In the genomic region with DNA sequence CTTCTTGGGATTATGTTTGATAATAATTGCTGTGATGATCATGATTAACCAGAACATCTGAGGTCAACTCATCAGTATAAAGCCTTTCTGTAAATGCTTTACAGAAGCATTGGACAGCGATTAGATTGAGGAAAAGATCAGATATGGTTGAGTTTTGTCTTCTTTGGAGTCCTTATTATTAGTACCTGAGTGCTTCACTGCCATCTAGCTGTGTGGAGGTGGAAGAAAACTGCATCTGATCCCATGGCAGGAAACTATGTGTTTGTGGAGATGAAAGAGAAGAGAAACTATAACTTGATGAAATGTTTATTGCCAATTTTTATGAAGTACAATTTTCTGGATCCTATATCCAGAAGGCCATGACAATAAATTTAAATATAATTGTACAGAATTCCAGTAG, we compare ENCODE assay signal across 1 cellular context.
TF ChIP-seq lines count a peak whose summit lies in the region.

No MANE protein-coding gene starts in this region.

TF ChIP-seq in HepG2, 621 proteins besides CTCF, POLR2A, EP300 and RAD21:
- TF ChIP-seq CHCHD3 (CRISPR knock-in tag; IDR thresholded peaks at IDR 0.05) (no peak), YY1 (IDR thresholded peaks at IDR 0.05; ENCODE audit: insufficient read depth, insufficient replicate concordance, low read depth, low read length) (no peak), ZNF12 (CRISPR knock-in tag; IDR thresholded peaks at IDR 0.05) (no peak), KLF16 (CRISPR knock-in tag; IDR thresholded peaks at IDR 0.05) (no peak), FOXO1 (CRISPR knock-in tag; IDR thresholded peaks at IDR 0.05) (no peak), SRSF4 (IDR thresholded peaks at IDR 0.05; ENCODE audit: low read depth, low read length, poor library complexity, severe bottlenecking) (no peak), ZKSCAN8 (CRISPR knock-in tag; IDR thresholded peaks at IDR 0.05; ENCODE audit: borderline replicate concordance) (no peak), WIZ (CRISPR knock-in tag; IDR thresholded peaks at IDR 0.05) (no peak), ZNF232 (CRISPR knock-in tag; IDR thresholded peaks at IDR 0.05; ENCODE audit: borderline replicate concordance) (no peak), ZNF772 (CRISPR knock-in tag; IDR thresholded peaks at IDR 0.05) (no peak), ARNT2 (CRISPR knock-in tag; IDR thresholded peaks at IDR 0.05; ENCODE audit: low read depth) (no peak), PHB2 (IDR thresholded peaks at IDR 0.05; ENCODE audit: partially characterized antibody) (no peak), RFXAP (CRISPR knock-in tag; IDR thresholded peaks at IDR 0.05; ENCODE audit: borderline replicate concordance) (no peak)
- TF ChIP-seq, protein P1, sequence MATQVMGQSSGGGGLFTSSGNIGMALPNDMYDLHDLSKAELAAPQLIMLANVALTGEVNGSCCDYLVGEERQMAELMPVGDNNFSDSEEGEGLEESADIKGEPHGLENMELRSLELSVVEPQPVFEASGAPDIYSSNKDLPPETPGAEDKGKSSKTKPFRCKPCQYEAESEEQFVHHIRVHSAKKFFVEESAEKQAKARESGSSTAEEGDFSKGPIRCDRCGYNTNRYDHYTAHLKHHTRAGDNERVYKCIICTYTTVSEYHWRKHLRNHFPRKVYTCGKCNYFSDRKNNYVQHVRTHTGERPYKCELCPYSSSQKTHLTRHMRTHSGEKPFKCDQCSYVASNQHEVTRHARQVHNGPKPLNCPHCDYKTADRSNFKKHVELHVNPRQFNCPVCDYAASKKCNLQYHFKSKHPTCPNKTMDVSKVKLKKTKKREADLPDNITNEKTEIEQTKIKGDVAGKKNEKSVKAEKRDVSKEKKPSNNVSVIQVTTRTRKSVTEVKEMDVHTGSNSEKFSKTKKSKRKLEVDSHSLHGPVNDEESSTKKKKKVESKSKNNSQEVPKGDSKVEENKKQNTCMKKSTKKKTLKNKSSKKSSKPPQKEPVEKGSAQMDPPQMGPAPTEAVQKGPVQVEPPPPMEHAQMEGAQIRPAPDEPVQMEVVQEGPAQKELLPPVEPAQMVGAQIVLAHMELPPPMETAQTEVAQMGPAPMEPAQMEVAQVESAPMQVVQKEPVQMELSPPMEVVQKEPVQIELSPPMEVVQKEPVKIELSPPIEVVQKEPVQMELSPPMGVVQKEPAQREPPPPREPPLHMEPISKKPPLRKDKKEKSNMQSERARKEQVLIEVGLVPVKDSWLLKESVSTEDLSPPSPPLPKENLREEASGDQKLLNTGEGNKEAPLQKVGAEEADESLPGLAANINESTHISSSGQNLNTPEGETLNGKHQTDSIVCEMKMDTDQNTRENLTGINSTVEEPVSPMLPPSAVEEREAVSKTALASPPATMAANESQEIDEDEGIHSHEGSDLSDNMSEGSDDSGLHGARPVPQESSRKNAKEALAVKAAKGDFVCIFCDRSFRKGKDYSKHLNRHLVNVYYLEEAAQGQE (IDR thresholded peaks at IDR 0.05; ENCODE audit: borderline replicate concordance in 1 of 2, low read depth in 1 of 2, low read length in 2 of 2) = no peak
- TF ChIP-seq, protein P2, sequence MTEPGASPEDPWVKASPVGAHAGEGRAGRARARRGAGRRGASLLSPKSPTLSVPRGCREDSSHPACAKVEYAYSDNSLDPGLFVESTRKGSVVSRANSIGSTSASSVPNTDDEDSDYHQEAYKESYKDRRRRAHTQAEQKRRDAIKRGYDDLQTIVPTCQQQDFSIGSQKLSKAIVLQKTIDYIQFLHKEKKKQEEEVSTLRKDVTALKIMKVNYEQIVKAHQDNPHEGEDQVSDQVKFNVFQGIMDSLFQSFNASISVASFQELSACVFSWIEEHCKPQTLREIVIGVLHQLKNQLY (CRISPR knock-in tag; IDR thresholded peaks at IDR 0.05) = no peak
- TF ChIP-seq, protein P3, sequence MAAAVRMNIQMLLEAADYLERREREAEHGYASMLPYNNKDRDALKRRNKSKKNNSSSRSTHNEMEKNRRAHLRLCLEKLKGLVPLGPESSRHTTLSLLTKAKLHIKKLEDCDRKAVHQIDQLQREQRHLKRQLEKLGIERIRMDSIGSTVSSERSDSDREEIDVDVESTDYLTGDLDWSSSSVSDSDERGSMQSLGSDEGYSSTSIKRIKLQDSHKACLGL (CRISPR knock-in tag; IDR thresholded peaks at IDR 0.05) = no peak
- TF ChIP-seq, protein P4, sequence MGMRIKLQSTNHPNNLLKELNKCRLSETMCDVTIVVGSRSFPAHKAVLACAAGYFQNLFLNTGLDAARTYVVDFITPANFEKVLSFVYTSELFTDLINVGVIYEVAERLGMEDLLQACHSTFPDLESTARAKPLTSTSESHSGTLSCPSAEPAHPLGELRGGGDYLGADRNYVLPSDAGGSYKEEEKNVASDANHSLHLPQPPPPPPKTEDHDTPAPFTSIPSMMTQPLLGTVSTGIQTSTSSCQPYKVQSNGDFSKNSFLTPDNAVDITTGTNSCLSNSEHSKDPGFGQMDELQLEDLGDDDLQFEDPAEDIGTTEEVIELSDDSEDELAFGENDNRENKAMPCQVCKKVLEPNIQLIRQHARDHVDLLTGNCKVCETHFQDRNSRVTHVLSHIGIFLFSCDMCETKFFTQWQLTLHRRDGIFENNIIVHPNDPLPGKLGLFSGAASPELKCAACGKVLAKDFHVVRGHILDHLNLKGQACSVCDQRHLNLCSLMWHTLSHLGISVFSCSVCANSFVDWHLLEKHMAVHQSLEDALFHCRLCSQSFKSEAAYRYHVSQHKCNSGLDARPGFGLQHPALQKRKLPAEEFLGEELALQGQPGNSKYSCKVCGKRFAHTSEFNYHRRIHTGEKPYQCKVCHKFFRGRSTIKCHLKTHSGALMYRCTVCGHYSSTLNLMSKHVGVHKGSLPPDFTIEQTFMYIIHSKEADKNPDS (CRISPR knock-in tag; IDR thresholded peaks at IDR 0.05) = no peak
